22 cellular contexts compared by ENCODE assay signal in genomic region chr12:102885043-102885932, GRCh38. TPM values are rescaled to one million over a fixed set of nuclear protein-coding genes. Genes with fewer than 3 reads are reported as not detected.
"Had no signal": no experiment of that assay in that cellular context is flagged by ENCODE, and none has a peak within 500 bp of the region (broad histone marks: within the 10 kb centered on the region; RNA-seq: fewer than 3 reads in every experiment).

No MANE protein-coding gene starts in this region.

- H3K27ac Mint-ChIP-seq: activated B cell treated with CpG ODN at 0.5 μM for 24 hours; activated CD4-positive, alpha-beta memory T cell treated with anti-CD3 and anti-CD28 coated beads, Interleukin-2, amount 10 ng/mL, durations not matched to agents 7 days and 5 days; activated CD8-positive, alpha-beta memory T cell treated with anti-CD3 and anti-CD28 coated beads, Interleukin-2, amount 10 ng/mL, durations not matched to agents 7 days and 5 days; activated naive CD8-positive, alpha-beta T cell; T-cell had no signal

- H3K4me3 Mint-ChIP-seq: activated B cell treated with CpG ODN at 0.5 μM for 24 hours; activated CD4-positive, alpha-beta memory T cell treated with anti-CD3 and anti-CD28 coated beads, Interleukin-2, amount 10 ng/mL, durations not matched to agents 7 days and 5 days; activated CD8-positive, alpha-beta memory T cell treated with anti-CD3 and anti-CD28 coated beads, Interleukin-2, amount 10 ng/mL, durations not matched to agents 7 days and 5 days; activated naive CD8-positive, alpha-beta T cell; T-cell had no signal

- H3K27me3 ChIP-seq: foreskin keratinocyte, neutrophil had no signal

- ATAC-seq: activated CD8-positive, alpha-beta memory T cell treated with anti-CD3 and anti-CD28 coated beads, Interleukin-2, amount 10 ng/mL, durations not matched to agents 7 days and 5 days; foreskin keratinocyte; left lung; stimulated activated naive CD8-positive, alpha-beta T cell treated with anti-CD3 and anti-CD28 coated beads, Interleukin-15, Interleukin-2, amounts not matched to agents 100 U/mL and 50 U/mL, for 24 hours; T-cell had no signal

- H3K36me3 Mint-ChIP-seq: activated CD8-positive, alpha-beta memory T cell treated with anti-CD3 and anti-CD28 coated beads, Interleukin-2, amount 10 ng/mL, durations not matched to agents 7 days and 5 days; activated naive CD8-positive, alpha-beta T cell; T-cell had no signal

- H3K27ac ChIP-seq: foreskin keratinocyte, left lung, neutrophil, tibial artery had no signal

- H3K9me3 Mint-ChIP-seq: activated B cell treated with CpG ODN at 0.5 μM for 24 hours; activated CD4-positive, alpha-beta memory T cell treated with anti-CD3 and anti-CD28 coated beads, Interleukin-2, amount 10 ng/mL, durations not matched to agents 7 days and 5 days; T-cell had no signal

- H3K36me3 ChIP-seq: left lung, neutrophil, tibial artery had no signal

- H3K27me3 Mint-ChIP-seq: activated CD4-positive, alpha-beta memory T cell treated with anti-CD3 and anti-CD28 coated beads, Interleukin-2, amount 10 ng/mL, durations not matched to agents 7 days and 5 days had no signal

- H3K4me3 ChIP-seq: left lung, tibial artery had no signal

- H3K4me1 Mint-ChIP-seq: activated B cell treated with CpG ODN at 0.5 μM for 24 hours; activated CD4-positive, alpha-beta memory T cell treated with anti-CD3 and anti-CD28 coated beads, Interleukin-2, amount 10 ng/mL, durations not matched to agents 7 days and 5 days; activated CD8-positive, alpha-beta memory T cell treated with anti-CD3 and anti-CD28 coated beads, Interleukin-2, amount 10 ng/mL, durations not matched to agents 7 days and 5 days; T-cell had no signal

- DNase-seq: activated B cell treated with CpG ODN at 0.5 μM for 24 hours; activated CD4-positive, alpha-beta memory T cell treated with anti-CD3 and anti-CD28 coated beads, Interleukin-2, amount 10 ng/mL, durations not matched to agents 7 days and 5 days; activated CD4-positive, alpha-beta T cell treated with anti-CD3 and anti-CD28 coated beads for 48 hours; activated CD8-positive, alpha-beta memory T cell treated with anti-CD3 and anti-CD28 coated beads, Interleukin-2, amount 10 ng/mL, durations not matched to agents 7 days and 5 days; amygdala; caudate nucleus; foreskin keratinocyte; hippocampal formation; mammary epithelial cell; posterior cingulate gyrus; stimulated activated CD4-positive, alpha-beta T cell treated with anti-CD3 and anti-CD28 coated beads, Interleukin-2, amount 100 ng/mL, for 24 hours; stimulated activated naive CD8-positive, alpha-beta T cell treated with anti-CD3 and anti-CD28 coated beads, Interleukin-15, Interleukin-2, amounts not matched to agents 100 U/mL and 50 U/mL, for 24 hours; substantia nigra; T-cell; tibial artery had no signal

RNA-seq across cellular contexts. Expression of gene PAH, which starts 31.8 kb away (rescaled TPM):
- total RNA-seq: activated B cell treated with CpG ODN at 0.5 μM for 24 hours; activated CD4-positive, alpha-beta memory T cell treated with anti-CD3 and anti-CD28 coated beads, Interleukin-2, amount 10 ng/mL, durations not matched to agents 7 days and 5 days; activated CD8-positive, alpha-beta memory T cell treated with anti-CD3 and anti-CD28 coated beads, Interleukin-2, amount 10 ng/mL, durations not matched to agents 7 days and 5 days; dermis microvascular lymphatic vessel endothelial cell; epithelial cell of proximal tubule; fibroblast of lung; foreskin keratinocyte; left lung; skeletal muscle tissue had no signal
